Comparison of ENCODE assay signal across 15 cellular contexts in the genomic region with DNA sequence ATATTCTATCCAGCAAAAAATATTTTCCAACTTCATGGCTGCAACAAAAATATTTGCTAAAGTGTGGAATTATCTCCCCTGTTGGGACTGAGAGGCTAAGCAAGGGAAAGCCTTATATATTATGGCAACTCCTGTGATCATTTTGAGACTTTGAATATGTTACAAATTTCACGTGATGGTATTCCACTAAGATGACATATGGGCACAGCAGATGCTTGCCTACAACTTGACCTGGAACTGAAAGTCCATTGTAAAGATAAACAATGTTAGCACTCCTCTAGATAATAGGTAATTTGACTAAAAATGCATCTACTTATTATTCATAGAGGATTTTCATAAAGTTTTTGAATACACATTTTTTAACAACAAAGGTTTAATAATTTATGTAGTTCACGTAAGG.
DNase-seq lines count a peak whose midpoint lies in the region; ATAC-seq and TF ChIP-seq lines count a peak whose summit lies in the region.
"Had no signal": no experiment of that assay in that cellular context is flagged by ENCODE, and none has a peak within 500 bp of the region (broad histone marks: within the 10 kb centered on the region; RNA-seq: fewer than 3 reads in every experiment).

No MANE protein-coding gene starts in this region.

- no peaks in the 10 kb centered on the region for H3K27me3 Mint-ChIP-seq in osteocyte (ENCODE audit: unreplicated experiment)
- H3K27me3 Mint-ChIP-seq: CD4-positive, alpha-beta memory T cell had no signal

- ATAC-seq in GM19455 (IDR thresholded peaks at IDR 0.05; ENCODE audit: unreplicated experiment) = no peak

- peak overlapping the region; percentile 79 for H3K27ac Mint-ChIP-seq in osteocyte (ENCODE audit: unreplicated experiment)
- H3K27ac Mint-ChIP-seq: CD4-positive, alpha-beta memory T cell; HFFc6 had no signal

- peaks cover 3% of the 10 kb centered on the region for H3K36me3 Mint-ChIP-seq in osteocyte (ENCODE audit: unreplicated experiment)
- H3K36me3 Mint-ChIP-seq: CD4-positive, alpha-beta memory T cell had no signal

- peaks cover 11% of the 10 kb centered on the region for H3K9me3 Mint-ChIP-seq in osteocyte (ENCODE audit: unreplicated experiment)

- no peak for TF ChIP-seq CTCF in osteocyte (IDR thresholded peaks at IDR 0.05)

- peaks cover 42% of the 10 kb centered on the region for H3K4me1 Mint-ChIP-seq in osteocyte (ENCODE audit: unreplicated experiment)
- H3K4me1 Mint-ChIP-seq: CD4-positive, alpha-beta memory T cell had no signal

- DNase-seq in NCI-H82 (lab: John Stamatoyannopoulos, UW) = peak; percentile 4
- no peak for DNase-seq in NCI-H82 treated with DMSO at 0.1 percent for 48 hours (lab: John Stamatoyannopoulos, UW; ENCODE audit: unreplicated experiment)
- peak; percentile 57 for DNase-seq in cerebellar cortex (ENCODE audit: low spot score)
- DNase-seq in osteocyte (ENCODE audit: extremely low spot score, unreplicated experiment) = no peak
- no peak for DNase-seq in Ammon's horn (ENCODE audit: low spot score)
- DNase-seq: AML-193; Calu3; CD4-positive, alpha-beta memory T cell; COR-L47; DMS153; DND-41; GF-D8; GOT3; HFFc6 had no signal

- no peak overlapping the region for H3K4me3 Mint-ChIP-seq in osteocyte (ENCODE audit: unreplicated experiment)
- H3K4me3 Mint-ChIP-seq: CD4-positive, alpha-beta memory T cell; HFFc6 had no signal

Comparison
In these comparisons a context has a peak if more than half of its experiments do, and no peak if none do; other contexts are left out.
1. DNase-seq: peak in NCI-H82 (single experiment) and cerebellar cortex (single experiment); none in NCI-H82 treated with DMSO at 0.1 percent for 48 hours (single experiment), osteocyte (single experiment) and Ammon's horn (single experiment).